Comparison of ENCODE assay signal across 8 cellular contexts in genomic region chr3:24963762-24964625, GRCh38.
DNase-seq lines count a peak whose midpoint lies in the region; ATAC-seq and TF ChIP-seq lines count a peak whose summit lies in the region.

No MANE protein-coding gene starts in this region.

- H3K9me3 ChIP-seq in heart right ventricle = no peaks in the 10 kb centered on the region
- H3K9me3 ChIP-seq in transverse colon = no peaks in the 10 kb centered on the region

- in situ Hi-C loops in transverse colon (cut with MboI; ENCODE audit: low pct_ligation_motif_present in 1 of 4, low pct_unique_long_range_greater_than_20kb in 1 of 4, low sequenced_read_pairs in 3 of 4) = loop anchor here in 1 of 4 donors (25.0 kb wide), 1 partner anchor 623 kb away; no protein-coding TSS in a partner anchor

- intact Hi-C loops in heart right ventricle (cut with DNase I) (loop anchor here in 8 of 10 donors (2.0 to 10.0 kb wide), 6 partner anchors 61 to 631 kb away; partner anchors contain the start of gene RARB (in 3 of the 8)), Right ventricle myocardium inferior (cut with DNase I) (loop anchor here (2.0 kb wide), 1 partner anchor 631 kb away; no protein-coding TSS in a partner anchor), transverse colon (cut with DNase I; ENCODE audit: low total_unique reads) (no loop called here)

- WGBS in heart right ventricle, 2 donors = 58 to 65% methylated on average over 2 of the region's 2 CpGs
- WGBS in transverse colon (ENCODE audit: low coverage in 1 of 2), 2 donors = 36 to 52% methylated on average over 2 of the region's 2 CpGs

- TF ChIP-seq EP300 in transverse colon (IDR thresholded peaks at IDR 0.05; ENCODE audit: low read depth) = no peak

- no peak overlapping the region for H3K4me3 ChIP-seq in heart right ventricle
- no peak overlapping the region for H3K4me3 ChIP-seq in transverse colon

- TF ChIP-seq CTCF in heart right ventricle (IDR thresholded peaks at IDR 0.05) (peak in 8 of 9 donors; percentile 44 to 71 (median 64)), transverse colon (IDR thresholded peaks at IDR 0.05) (peak; percentile 39 to 51 (median 45))

- H3K27me3 ChIP-seq in heart right ventricle = no peaks in the 10 kb centered on the region
- H3K27me3 ChIP-seq in transverse colon = no peaks in the 10 kb centered on the region

- H3K27ac ChIP-seq in heart right ventricle (no peak overlapping the region), transverse colon (no peak overlapping the region)

- H3K36me3 ChIP-seq in heart right ventricle (no peaks in the 10 kb centered on the region), transverse colon (no peaks in the 10 kb centered on the region)

- no peak for DNase-seq in heart right ventricle
- DNase-seq in Right ventricle myocardium inferior (ENCODE audit: missing footprints) = no peak
- peak; percentile 28 for DNase-seq in OCI-M1 (lab: John Stamatoyannopoulos, UW)
- peak; percentile 17 for DNase-seq in foreskin melanocyte
- no peak for DNase-seq in transverse colon
- DNase-seq in stimulated activated CD4-positive, alpha-beta T cell treated with anti-CD3 and anti-CD28 coated beads, Interleukin-2, amount 100 ng/mL, for 48 hours = no peak

- H3K4me1 ChIP-seq in heart right ventricle = no peaks in the 10 kb centered on the region
- no peaks in the 10 kb centered on the region for H3K4me1 ChIP-seq in transverse colon

- no peak for TF ChIP-seq POLR2A in transverse colon (IDR thresholded peaks at IDR 0.05)

- ATAC-seq in heart right ventricle (peak in 1 of 8 donors; percentile 61), Right ventricle myocardium inferior (no peak), GM19463 (IDR thresholded peaks at IDR 0.05; ENCODE audit: unreplicated experiment) (no peak), HG02884 (IDR thresholded peaks at IDR 0.05; ENCODE audit: unreplicated experiment) (no peak)

Comparison
In these comparisons a context has a peak if more than half of its experiments do, and no peak if none do; other contexts are left out.
1. DNase-seq: peak in OCI-M1 (single experiment) and foreskin melanocyte (single experiment); none in heart right ventricle (0 of 2), Right ventricle myocardium inferior (single experiment), transverse colon (single experiment) and stimulated activated CD4-positive, alpha-beta T cell treated with anti-CD3 and anti-CD28 coated beads, Interleukin-2, amount 100 ng/mL, for 48 hours (0 of 2).